Comparison of ENCODE assay signal across 26 cellular contexts in genomic region chr14:45211295-45211694, GRCh38.
"Had no signal": no experiment of that assay in that cellular context is flagged by ENCODE, and none has a peak within 500 bp of the region (broad histone marks: within the 10 kb centered on the region; RNA-seq: fewer than 3 reads in every experiment).

No MANE protein-coding gene starts in this region.

- H3K4me3 ChIP-seq: breast epithelium, coronary artery, gastroesophageal sphincter, lower lobe of right lung, right lobe of liver, skin epidermis, tibial artery had no signal

- H3K36me3 ChIP-seq: breast epithelium had no signal

- H3K27ac ChIP-seq: breast epithelium, coronary artery, gastroesophageal sphincter, lower lobe of right lung, neutrophil, parathyroid adenoma, right lobe of liver, skin epidermis, tibial artery, VCaP had no signal

- H2AFZ ChIP-seq: parathyroid adenoma had no signal

- DNase-seq: activated CD4-positive, alpha-beta T cell treated with anti-CD3 and anti-CD28 coated beads, Interleukin-2, amount 10 ng/mL, durations not matched to agents 7 days and 5 days; activated CD4-positive, CD25-positive, alpha-beta regulatory T cell treated with anti-CD3 and anti-CD28 coated beads, Interleukin-2, amount 50 U/mL, for 72 hours; activated CD8-positive, alpha-beta memory T cell treated with anti-CD3 and anti-CD28 coated beads, Interleukin-2, amount 10 ng/mL, durations not matched to agents 7 days and 5 days; activated CD8-positive, alpha-beta T cell treated with anti-CD3 and anti-CD28 coated beads for 36 hours; activated gamma-delta T cell treated with Interleukin-2 at 50 U/mL for 16 hours; activated T-cell treated with anti-CD3 and anti-CD28 coated beads for 4 hours; aorta; cerebellar nuclear complex; head of caudate nucleus; hypothalamus; left colon; lower lobe of right lung; right lobe of liver; stimulated activated CD4-positive, alpha-beta T cell treated with anti-CD3 and anti-CD28 coated beads, Interleukin-1b, Interleukin-23, amount 100 ng/mL, for 48 hours; stimulated activated naive CD8-positive, alpha-beta T cell treated with anti-CD3 and anti-CD28 coated beads, Interleukin-15, amount 100 ng/mL, for 72 hours; tibial artery had no signal

- H3K4me3 Mint-ChIP-seq: activated CD4-positive, alpha-beta T cell treated with anti-CD3 and anti-CD28 coated beads, Interleukin-2, amount 10 ng/mL, durations not matched to agents 7 days and 5 days; activated CD8-positive, alpha-beta memory T cell treated with anti-CD3 and anti-CD28 coated beads, Interleukin-2, amount 10 ng/mL, durations not matched to agents 7 days and 5 days; activated CD8-positive, alpha-beta T cell treated with anti-CD3 and anti-CD28 coated beads for 36 hours; natural killer cell treated with Interleukin-12 subunit alpha and Interleukin-12 subunit beta and Interleukin-15 and Interleukin-18, amount 100 ng/mL, for 72 hours; stimulated activated naive CD8-positive, alpha-beta T cell treated with anti-CD3 and anti-CD28 coated beads, Interleukin-15, amount 100 ng/mL, for 72 hours had no signal

- H3K79me2 ChIP-seq: parathyroid adenoma had no signal

- H3K9ac ChIP-seq: parathyroid adenoma had no signal

- H3K27ac Mint-ChIP-seq: activated CD4-positive, alpha-beta T cell treated with anti-CD3 and anti-CD28 coated beads, Interleukin-2, amount 10 ng/mL, durations not matched to agents 7 days and 5 days; activated CD8-positive, alpha-beta memory T cell treated with anti-CD3 and anti-CD28 coated beads, Interleukin-2, amount 10 ng/mL, durations not matched to agents 7 days and 5 days; activated CD8-positive, alpha-beta T cell treated with anti-CD3 and anti-CD28 coated beads for 36 hours; natural killer cell treated with Interleukin-12 subunit alpha and Interleukin-12 subunit beta and Interleukin-15 and Interleukin-18, amount 100 ng/mL, for 72 hours; stimulated activated naive CD8-positive, alpha-beta T cell treated with anti-CD3 and anti-CD28 coated beads, Interleukin-15, amount 100 ng/mL, for 72 hours had no signal

- ATAC-seq: activated CD8-positive, alpha-beta memory T cell treated with anti-CD3 and anti-CD28 coated beads, Interleukin-2, amount 10 ng/mL, durations not matched to agents 7 days and 5 days; activated CD8-positive, alpha-beta T cell treated with anti-CD3 and anti-CD28 coated beads for 36 hours; activated naive CD4-positive, alpha-beta T cell treated with anti-CD3 and anti-CD28 coated beads, Interleukin-2, amount 50 U/mL, for 72 hours; gastroesophageal sphincter; left colon; lower lobe of right lung; natural killer cell treated with Interleukin-12 subunit alpha and Interleukin-12 subunit beta and Interleukin-15 and Interleukin-18, amount 100 ng/mL, for 72 hours; right lobe of liver; stimulated activated naive CD8-positive, alpha-beta T cell treated with anti-CD3 and anti-CD28 coated beads, Interleukin-15, amount 100 ng/mL, for 72 hours had no signal

- H3K27me3 Mint-ChIP-seq: activated CD4-positive, alpha-beta T cell treated with anti-CD3 and anti-CD28 coated beads, Interleukin-2, amount 10 ng/mL, durations not matched to agents 7 days and 5 days; activated CD8-positive, alpha-beta memory T cell treated with anti-CD3 and anti-CD28 coated beads, Interleukin-2, amount 10 ng/mL, durations not matched to agents 7 days and 5 days; activated CD8-positive, alpha-beta T cell treated with anti-CD3 and anti-CD28 coated beads for 36 hours; natural killer cell treated with Interleukin-12 subunit alpha and Interleukin-12 subunit beta and Interleukin-15 and Interleukin-18, amount 100 ng/mL, for 72 hours; stimulated activated naive CD8-positive, alpha-beta T cell treated with anti-CD3 and anti-CD28 coated beads, Interleukin-15, amount 100 ng/mL, for 72 hours had no signal

- H3K9me3 Mint-ChIP-seq: activated CD4-positive, alpha-beta T cell treated with anti-CD3 and anti-CD28 coated beads, Interleukin-2, amount 10 ng/mL, durations not matched to agents 7 days and 5 days; activated CD8-positive, alpha-beta T cell treated with anti-CD3 and anti-CD28 coated beads for 36 hours; activated naive CD4-positive, alpha-beta T cell treated with anti-CD3 and anti-CD28 coated beads, Interleukin-2, amount 50 U/mL, for 72 hours; natural killer cell treated with Interleukin-12 subunit alpha and Interleukin-12 subunit beta and Interleukin-15 and Interleukin-18, amount 100 ng/mL, for 72 hours; stimulated activated naive CD8-positive, alpha-beta T cell treated with anti-CD3 and anti-CD28 coated beads, Interleukin-15, amount 100 ng/mL, for 72 hours had no signal

- H3K4me1 Mint-ChIP-seq: activated CD4-positive, alpha-beta T cell treated with anti-CD3 and anti-CD28 coated beads, Interleukin-2, amount 10 ng/mL, durations not matched to agents 7 days and 5 days; activated CD8-positive, alpha-beta memory T cell treated with anti-CD3 and anti-CD28 coated beads, Interleukin-2, amount 10 ng/mL, durations not matched to agents 7 days and 5 days; stimulated activated naive CD8-positive, alpha-beta T cell treated with anti-CD3 and anti-CD28 coated beads, Interleukin-15, amount 100 ng/mL, for 72 hours had no signal

- H3K9me3 ChIP-seq: breast epithelium, gastroesophageal sphincter, lower lobe of right lung, neutrophil, right lobe of liver, tibial artery had no signal

- H3K27me3 ChIP-seq: breast epithelium, gastroesophageal sphincter, neutrophil, right lobe of liver, tibial artery had no signal

- H3K4me1 ChIP-seq: breast epithelium, gastroesophageal sphincter, lower lobe of right lung, parathyroid adenoma, right lobe of liver, tibial artery had no signal

- FAIRE-seq: islet of Langerhans had no signal
